Comparison of ENCODE assay signal across 8 cellular contexts in genomic region chr19:1651061-1651547, GRCh38. TPM values are rescaled to one million over a fixed set of nuclear protein-coding genes. Genes with fewer than 3 reads are reported as not detected.
DNase-seq lines count a peak whose midpoint lies in the region; TF ChIP-seq lines count a peak whose summit lies in the region.

No MANE protein-coding gene starts in this region.

- H3K27me3 Mint-ChIP-seq in activated CD4-positive, alpha-beta T cell treated with anti-CD3 and anti-CD28 coated beads, Interleukin-2, amount 10 ng/mL, durations not matched to agents 7 days and 5 days, result no peaks in the 10 kb centered on the region
- H3K27me3 Mint-ChIP-seq in nephron (ENCODE audit: low read depth) (no peaks in the 10 kb centered on the region), type B pancreatic cell (no peaks in the 10 kb centered on the region)

- peak overlapping the region; percentile 71 for H3K27ac ChIP-seq in cardiac muscle cell

- H3K9me3 Mint-ChIP-seq in activated CD4-positive, alpha-beta T cell treated with anti-CD3 and anti-CD28 coated beads, Interleukin-2, amount 10 ng/mL, durations not matched to agents 7 days and 5 days, result no peaks in the 10 kb centered on the region
- H3K9me3 Mint-ChIP-seq in nephron (no peaks in the 10 kb centered on the region), type B pancreatic cell (no peaks in the 10 kb centered on the region)

- H3K36me3 Mint-ChIP-seq in activated CD4-positive, alpha-beta T cell treated with anti-CD3 and anti-CD28 coated beads, Interleukin-2, amount 10 ng/mL, durations not matched to agents 7 days and 5 days (ENCODE audit: low read depth), result peaks cover 5% of the 10 kb centered on the region
- H3K36me3 Mint-ChIP-seq in nephron (ENCODE audit: low read depth), result peaks cover 3% of the 10 kb centered on the region
- H3K36me3 Mint-ChIP-seq in type B pancreatic cell, result peaks cover 4% of the 10 kb centered on the region

- H3K4me3 ChIP-seq in cardiac muscle cell, result peak overlapping the region; percentile 100

- H3K27ac Mint-ChIP-seq in activated CD4-positive, alpha-beta T cell treated with anti-CD3 and anti-CD28 coated beads, Interleukin-2, amount 10 ng/mL, durations not matched to agents 7 days and 5 days, result peak overlapping the region; percentile 80
- H3K27ac Mint-ChIP-seq in nephron (peak overlapping the region; percentile 98 to 99 (median 98)), type B pancreatic cell (peak overlapping the region; percentile 94)

- peaks cover 22% of the 10 kb centered on the region for H3K4me1 Mint-ChIP-seq in activated CD4-positive, alpha-beta T cell treated with anti-CD3 and anti-CD28 coated beads, Interleukin-2, amount 10 ng/mL, durations not matched to agents 7 days and 5 days
- peaks cover 7% of the 10 kb centered on the region for H3K4me1 Mint-ChIP-seq in nephron
- peaks cover 6% of the 10 kb centered on the region for H3K4me1 Mint-ChIP-seq in type B pancreatic cell (ENCODE audit: unreplicated experiment)

- POLR2A ChIA-PET in activated CD4-positive, alpha-beta T cell treated with anti-CD3 and anti-CD28 coated beads, Interleukin-2, amount 10 ng/mL, durations not matched to agents 7 days and 5 days (lab: Charles Lee), result interaction anchor here (0.7 kb wide), 2 partner anchors 58 to 116 kb away, joined by 3 read pairs; no protein-coding TSS in a partner anchor

- no peaks in the 10 kb centered on the region for H3K9me3 ChIP-seq in cardiac muscle cell (ENCODE audit: low read depth)

- H3K4me1 ChIP-seq in cardiac muscle cell (ENCODE audit: low read depth), result no peaks in the 10 kb centered on the region

- CTCF ChIA-PET in activated CD4-positive, alpha-beta T cell treated with anti-CD3 and anti-CD28 coated beads, Interleukin-2, amount 10 ng/mL, durations not matched to agents 7 days and 5 days (lab: Charles Lee), result interaction anchor here (0.6 to 1.6 kb wide), 6 partner anchors 9 to 137 kb away, joined by 3 to 7 read pairs (median 3); no protein-coding TSS in a partner anchor

- no peaks in the 10 kb centered on the region for H3K27me3 ChIP-seq in cardiac muscle cell

- TF ChIP-seq CTCF in cardiac muscle cell (IDR thresholded peaks at IDR 0.05; ENCODE audit: low read depth, low read length) (no peak), nephron (IDR thresholded peaks at IDR 0.05; ENCODE audit: unreplicated experiment in 3 of 3) (no peak), type B pancreatic cell (conservative IDR thresholded peaks at IDR 0.05) (no peak)

- H3K4me3 Mint-ChIP-seq in activated CD4-positive, alpha-beta T cell treated with anti-CD3 and anti-CD28 coated beads, Interleukin-2, amount 10 ng/mL, durations not matched to agents 7 days and 5 days, result peak overlapping the region; percentile 74
- H3K4me3 Mint-ChIP-seq in nephron (peak overlapping the region; percentile 98 to 99 (median 98)), type B pancreatic cell (peak overlapping the region; percentile 95)

- intact Hi-C loops in cardiac septum (cut with DNase I), result no loop called here

- DNase-seq in cardiac muscle cell (ENCODE audit: low read depth in 1 of 2, low spot score in 1 of 2), result peak; percentile 23 to 38
- no peak for DNase-seq in cardiac septum (ENCODE audit: low spot score)
- peak; percentile 61 for DNase-seq in activated CD4-positive, alpha-beta T cell treated with anti-CD3 and anti-CD28 coated beads, Interleukin-2, amount 10 ng/mL, durations not matched to agents 7 days and 5 days
- peak; percentile 75 for DNase-seq in effector CD8-positive, alpha-beta T cell (lab: John Stamatoyannopoulos, UW)
- DNase-seq in type B pancreatic cell (ENCODE audit: extremely low spot score, unreplicated experiment), result no peak
- DNase-seq in A172 (ENCODE audit: low spot score), result no peak
- no peak for DNase-seq in NCI-H345 (lab: John Stamatoyannopoulos, UW)

- no peaks in the 10 kb centered on the region for H3K36me3 ChIP-seq in cardiac muscle cell

RNA-seq across cellular contexts. Expression of gene TCF3, which starts 1.3 kb away (rescaled TPM):
- total RNA-seq in cardiac muscle cell, result 250 and 281 TPM in 2 replicates
- 110 and 136 TPM in 2 replicates for polyA plus RNA-seq in cardiac muscle cell
- 27.7 TPM for total RNA-seq in cardiac septum
- 10 to 100 TPM; 84.5 to 85.9 TPM for total RNA-seq in activated CD4-positive, alpha-beta T cell treated with anti-CD3 and anti-CD28 coated beads, Interleukin-2, amount 10 ng/mL, durations not matched to agents 7 days and 5 days
- total RNA-seq in type B pancreatic cell (ENCODE audit: low replicate concordance), result 134 and 193 TPM in 2 replicates
- total RNA-seq in A172 (2014; rRNA removed; shearing (Covaris generic)), result 219 and 238 TPM in 2 replicates

RNA-seq across cellular contexts. Expression of gene UQCR11, which starts 45.8 kb away (rescaled TPM):
- total RNA-seq in cardiac muscle cell, result 73.6 and 161 TPM in 2 replicates
- polyA plus RNA-seq in cardiac muscle cell, result 842 and 1,116 TPM in 2 replicates
- total RNA-seq in cardiac septum, result 697 TPM
- 100 to 1,000 TPM; 144 to 184 TPM for total RNA-seq in activated CD4-positive, alpha-beta T cell treated with anti-CD3 and anti-CD28 coated beads, Interleukin-2, amount 10 ng/mL, durations not matched to agents 7 days and 5 days
- total RNA-seq in type B pancreatic cell (ENCODE audit: low replicate concordance), result 191 and 290 TPM in 2 replicates
- 74.2 and 88.5 TPM in 2 replicates for total RNA-seq in A172 (2014; rRNA removed; shearing (Covaris generic))

RNA-seq across cellular contexts. Expression of gene MBD3, which starts 58.4 kb away (rescaled TPM):
- 171 and 179 TPM in 2 replicates for total RNA-seq in cardiac muscle cell
- polyA plus RNA-seq in cardiac muscle cell, result 71.6 and 93.3 TPM in 2 replicates
- total RNA-seq in cardiac septum, result 61.8 TPM
- 10 to 100 TPM; 76.2 to 93.3 TPM for total RNA-seq in activated CD4-positive, alpha-beta T cell treated with anti-CD3 and anti-CD28 coated beads, Interleukin-2, amount 10 ng/mL, durations not matched to agents 7 days and 5 days
- 78.8 and 110 TPM in 2 replicates for total RNA-seq in type B pancreatic cell (ENCODE audit: low replicate concordance)
- total RNA-seq in A172 (2014; rRNA removed; shearing (Covaris generic)), result 158 and 172 TPM in 2 replicates

Comparison
In these comparisons a context has a peak if more than half of its experiments do, and no peak if none do; other contexts are left out.
1. DNase-seq: peak in cardiac muscle cell (2 of 2), activated CD4-positive, alpha-beta T cell treated with anti-CD3 and anti-CD28 coated beads, Interleukin-2, amount 10 ng/mL, durations not matched to agents 7 days and 5 days (single experiment) and effector CD8-positive, alpha-beta T cell (single experiment); none in cardiac septum (single experiment), type B pancreatic cell (single experiment), A172 (single experiment) and NCI-H345 (single experiment).
2. Peak in every context shown above with its lines, with median percentiles within 50 percentile points of each other: H3K27ac Mint-ChIP-seq and H3K4me3 Mint-ChIP-seq.